ENCODE assay signal across 9 cellular contexts in the genomic region with DNA sequence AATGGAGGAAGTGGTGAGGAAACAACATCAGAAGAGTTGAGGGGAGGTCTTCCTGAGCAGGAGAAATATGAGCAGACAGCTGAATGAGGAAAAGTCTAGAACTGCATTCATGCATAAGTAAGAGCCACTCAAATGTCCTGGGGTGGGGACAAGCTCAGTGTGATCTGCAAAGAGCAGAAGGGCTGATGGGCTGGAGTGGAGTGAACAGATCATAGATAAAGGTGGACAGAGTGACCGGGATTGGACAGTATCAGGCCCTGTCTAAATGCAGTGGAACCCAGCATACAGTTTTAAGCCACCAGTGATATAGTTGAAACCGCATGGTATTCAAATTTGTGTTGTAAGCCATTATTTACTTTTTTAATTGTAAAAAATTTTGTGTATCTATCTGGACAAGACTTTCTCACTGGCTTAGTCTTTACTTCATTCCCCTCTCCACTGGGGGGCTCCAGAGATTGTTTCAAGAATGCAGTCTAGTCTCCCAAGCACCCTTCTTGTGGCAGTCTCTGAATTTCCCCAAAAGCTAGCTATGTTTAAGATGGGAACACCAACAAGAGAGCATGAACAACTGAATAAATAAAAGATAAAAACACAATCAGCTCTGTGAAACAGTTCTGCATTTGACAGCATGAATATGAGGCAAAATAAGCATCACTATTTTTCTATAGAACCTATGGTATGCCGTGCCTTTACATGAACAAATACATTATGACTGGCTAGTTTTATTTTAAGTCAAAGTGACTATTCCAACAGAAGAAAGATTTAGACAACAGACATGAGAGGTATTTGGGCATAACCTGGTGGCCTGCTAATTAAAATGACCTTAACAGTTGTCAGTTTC. TPM values are rescaled to one million over a fixed set of nuclear protein-coding genes. Genes with fewer than 3 reads are reported as not detected.
DNase-seq lines count a peak whose midpoint lies in the region; ATAC-seq, FAIRE-seq and TF ChIP-seq lines count a peak whose summit lies in the region.
"Had no signal": no experiment of that assay in that cellular context is flagged by ENCODE, and none has a peak within 500 bp of the region (broad histone marks: within the 10 kb centered on the region; RNA-seq: fewer than 3 reads in every experiment).

No MANE protein-coding gene starts in this region.

- no peaks in the 10 kb centered on the region for H3K9me3 ChIP-seq in small intestine (ENCODE audit: control insufficient read depth, low read depth)

- H3K4me3 ChIP-seq in small intestine (ENCODE audit: low read depth in 1 of 2, low read length in 2 of 2) = no peak overlapping the region

- H3K4me1 ChIP-seq in small intestine (ENCODE audit: control insufficient read depth in 2 of 2, insufficient read depth in 1 of 2, low read depth in 1 of 2, low read length in 1 of 2) = no peaks in the 10 kb centered on the region

- no peak for FAIRE-seq in small intestine (lab: Jason Lieb, UNC)

- H3K27me3 ChIP-seq in small intestine (ENCODE audit: control insufficient read depth in 2 of 2, insufficient read depth in 2 of 2, low read length in 2 of 2) = no peaks in the 10 kb centered on the region

- no peaks in the 10 kb centered on the region for H3K27me3 Mint-ChIP-seq in activated T-cell treated with anti-CD3 and anti-CD28 coated beads, Interleukin-2, amount 50 U/mL, for 24 hours
- H3K27me3 Mint-ChIP-seq: central memory CD8-positive, alpha-beta T cell had no signal

- H3K36me3 Mint-ChIP-seq in activated T-cell treated with anti-CD3 and anti-CD28 coated beads, Interleukin-2, amount 50 U/mL, for 24 hours (ENCODE audit: low read depth) = no peaks in the 10 kb centered on the region

- DNase-seq in Right ventricle myocardium inferior (ENCODE audit: missing footprints) (no peak), cardiac septum (ENCODE audit: low spot score) (no peak), SW480 (ENCODE audit: low spot score) (peak; percentile 49), glomerular visceral epithelial cell (ENCODE audit: extremely low spot score) (peak; percentile 44), small intestine (peak; percentile 20)
- DNase-seq in activated T-cell treated with anti-CD3 and anti-CD28 coated beads, Interleukin-2, amount 50 U/mL, for 24 hours = no peak

- peak; percentile 61 for TF ChIP-seq CTCF in LNCAP (IDR thresholded peaks at IDR 0.05)

- no peak overlapping the region for H3K27ac ChIP-seq in small intestine (ENCODE audit: low read depth in 1 of 2, low read length in 1 of 2)

- H3K27ac Mint-ChIP-seq in activated T-cell treated with anti-CD3 and anti-CD28 coated beads, Interleukin-2, amount 50 U/mL, for 24 hours = no peak overlapping the region

- WGBS in small intestine, 3 donors = 63 to 69% (median 68%) methylated on average over 3 of the region's 3 CpGs

- H3K4me3 Mint-ChIP-seq in activated T-cell treated with anti-CD3 and anti-CD28 coated beads, Interleukin-2, amount 50 U/mL, for 24 hours = no peak overlapping the region
- H3K4me3 Mint-ChIP-seq: central memory CD8-positive, alpha-beta T cell had no signal

- H3K36me3 ChIP-seq in small intestine (ENCODE audit: control insufficient read depth in 2 of 2, insufficient read depth in 2 of 2, low read length in 2 of 2) = no peaks in the 10 kb centered on the region

- intact Hi-C loops in Right ventricle myocardium inferior (cut with DNase I) (loop anchor here (1.0 to 2.0 kb wide), 2 partner anchors 145 to 355 kb away; no protein-coding TSS in a partner anchor), cardiac septum (cut with DNase I) (loop anchor here (10.0 kb wide), 2 partner anchors 161 to 231 kb away; no protein-coding TSS in a partner anchor)

- peak; percentile 65 for ATAC-seq in Right ventricle myocardium inferior
- ATAC-seq in HG03457 (IDR thresholded peaks at IDR 0.05; ENCODE audit: unreplicated experiment) = no peak

- H3K4me1 Mint-ChIP-seq in activated T-cell treated with anti-CD3 and anti-CD28 coated beads, Interleukin-2, amount 50 U/mL, for 24 hours (ENCODE audit: low read depth) = peaks cover 5% of the 10 kb centered on the region
- H3K4me1 Mint-ChIP-seq: central memory CD8-positive, alpha-beta T cell had no signal

- peaks cover 2% of the 10 kb centered on the region for H3K9me3 Mint-ChIP-seq in activated T-cell treated with anti-CD3 and anti-CD28 coated beads, Interleukin-2, amount 50 U/mL, for 24 hours
- H3K9me3 Mint-ChIP-seq: central memory CD8-positive, alpha-beta T cell had no signal

RNA-seq across cellular contexts. Expression of gene STK32A, which starts 10.7 kb away (rescaled TPM):
- 1.1 TPM for total RNA-seq in Right ventricle myocardium inferior
- 0.92 TPM for total RNA-seq in cardiac septum
- polyA plus RNA-seq in small intestine = under 1 TPM in 2 of 3 donors, not detected in 1; 0.27 to 0.92 TPM

Comparison
In these comparisons a context has a peak if more than half of its experiments do, and no peak if none do; other contexts are left out.
1. DNase-seq: peak in SW480 (single experiment), glomerular visceral epithelial cell (single experiment) and small intestine (single experiment); none in Right ventricle myocardium inferior (single experiment), cardiac septum (single experiment) and activated T-cell treated with anti-CD3 and anti-CD28 coated beads, Interleukin-2, amount 50 U/mL, for 24 hours (single experiment).